Comparison of ENCODE assay signal across 8 cellular contexts in genomic region chr9:2016411-2017208, GRCh38. TPM values are rescaled to one million over a fixed set of nuclear protein-coding genes. Genes with fewer than 3 reads are reported as not detected.
A peak's percentile ranks its signal among the peaks of the same experiment; 100 is the strongest.
DNase-seq lines count a peak whose midpoint lies in the region; ATAC-seq and TF ChIP-seq lines count a peak whose summit lies in the region.

No MANE protein-coding gene starts in this region.

- intact Hi-C loops in Right ventricle myocardium superior (cut with DNase I) (no loop called here), ovary (cut with DNase I) (loop anchor here in 2 of 4 donors (5.0 to 10.0 kb wide), 3 partner anchors 108 to 821 kb away; no protein-coding TSS in a partner anchor)

- H3K9ac ChIP-seq in HUES6 (ENCODE audit: low read length) (peak overlapping the region; percentile 86), SK-N-MC (ENCODE audit: insufficient read length) (peak overlapping the region; percentile 80)

- H3K36me3 ChIP-seq in HUES6 (ENCODE audit: control insufficient read depth, insufficient read depth, low read length) (no peaks in the 10 kb centered on the region), SK-N-MC (ENCODE audit: insufficient read depth, low read length) (no peaks in the 10 kb centered on the region), ovary (no peaks in the 10 kb centered on the region), thymus (ENCODE audit: control insufficient read depth, insufficient read depth) (no peaks in the 10 kb centered on the region)

- peaks cover 60% of the 10 kb centered on the region for H3K4me1 Mint-ChIP-seq in activated naive CD8-positive, alpha-beta T cell (ENCODE audit: low read depth)

- WGBS in ovary, 3 donors: 0 to 1% (median 1%) methylated on average over 42 to 81 of the region's 81 CpGs
- under 1% methylated on average over 81 of the region's 81 CpGs for WGBS in thymus

- peak; percentile 65 for ATAC-seq in Right ventricle myocardium superior (ENCODE audit: poor library complexity)
- no peak for ATAC-seq in HG02870 (IDR thresholded peaks at IDR 0.05; ENCODE audit: unreplicated experiment)

- peak overlapping the region; percentile 97 for H3K27ac Mint-ChIP-seq in activated naive CD8-positive, alpha-beta T cell

- H3K9me3 ChIP-seq in HUES6 (ENCODE audit: control insufficient read depth, insufficient read depth, low read depth, low read length): no peaks in the 10 kb centered on the region
- H3K9me3 ChIP-seq in SK-N-MC (ENCODE audit: low read depth, low read length): no peaks in the 10 kb centered on the region
- H3K9me3 ChIP-seq in ovary: no peaks in the 10 kb centered on the region
- no peaks in the 10 kb centered on the region for H3K9me3 ChIP-seq in thymus (ENCODE audit: control insufficient read depth)

- H3K4me3 ChIP-seq in HUES6 (ENCODE audit: low read depth, low read length): peak overlapping the region; percentile 85
- H3K4me3 ChIP-seq in SK-N-MC: peak overlapping the region; percentile 97
- H3K4me3 ChIP-seq in ovary: peak overlapping the region; percentile 69
- H3K4me3 ChIP-seq in thymus (ENCODE audit: low read length): peak overlapping the region; percentile 68

- TF ChIP-seq EP300 in ovary (IDR thresholded peaks at IDR 0.05): no peak

- TF ChIP-seq CTCF in ovary (IDR thresholded peaks at IDR 0.05): no peak

- peaks cover 56% of the 10 kb centered on the region for H3K27me3 ChIP-seq in HUES6 (ENCODE audit: control insufficient read depth, insufficient read depth, low read length)
- H3K27me3 ChIP-seq in ovary: no peaks in the 10 kb centered on the region
- H3K27me3 ChIP-seq in thymus (ENCODE audit: control insufficient read depth, insufficient read depth): peaks cover 24% of the 10 kb centered on the region

- H3K4me3 Mint-ChIP-seq in activated naive CD8-positive, alpha-beta T cell: peak overlapping the region; percentile 96

- H3K4me1 ChIP-seq in HUES6 (ENCODE audit: control insufficient read depth, insufficient read depth, low read length): peaks cover 19% of the 10 kb centered on the region
- peaks cover 2% of the 10 kb centered on the region for H3K4me1 ChIP-seq in ovary (ENCODE audit: insufficient read depth)
- peaks cover 10% of the 10 kb centered on the region for H3K4me1 ChIP-seq in thymus (ENCODE audit: control insufficient read depth, insufficient read depth, low read length)

- no peaks in the 10 kb centered on the region for H3K27me3 Mint-ChIP-seq in activated naive CD8-positive, alpha-beta T cell

- DNase-seq in DMS53 treated with DMSO at 0.1 percent for 48 hours (lab: John Stamatoyannopoulos, UW; ENCODE audit: unreplicated experiment) (peak; percentile 2), SK-N-MC (ENCODE audit: low read depth, low spot score) (no peak), Right ventricle myocardium superior (peak; percentile 87), ovary (peak; percentile 77 to 84 (median 83))

- H3K36me3 Mint-ChIP-seq in activated naive CD8-positive, alpha-beta T cell: no peaks in the 10 kb centered on the region

- H3K9me3 Mint-ChIP-seq in activated naive CD8-positive, alpha-beta T cell (ENCODE audit: low read depth): no peaks in the 10 kb centered on the region

- H3K27ac ChIP-seq in HUES6 (ENCODE audit: low read depth, low read length) (peak overlapping the region; percentile 67; the same call in 1 of the 2 replicates), SK-N-MC (no peak overlapping the region), ovary (peak overlapping the region; percentile 85 to 98), thymus (ENCODE audit: low read depth) (peak overlapping the region; percentile 97)

- TF ChIP-seq POLR2A in ovary (IDR thresholded peaks at IDR 0.05): peak; percentile 69

RNA-seq across cellular contexts. Expression of gene SMARCA2, which starts 1.5 kb away (rescaled TPM):
- total RNA-seq in Right ventricle myocardium superior (101 TPM), ovary (100 to 1,000 TPM; 153 to 404 (median 199) TPM)
- polyA plus RNA-seq in ovary (100 to 1,000 TPM; 108 to 270 TPM), thymus (79.4 TPM)
